In the genomic region with DNA sequence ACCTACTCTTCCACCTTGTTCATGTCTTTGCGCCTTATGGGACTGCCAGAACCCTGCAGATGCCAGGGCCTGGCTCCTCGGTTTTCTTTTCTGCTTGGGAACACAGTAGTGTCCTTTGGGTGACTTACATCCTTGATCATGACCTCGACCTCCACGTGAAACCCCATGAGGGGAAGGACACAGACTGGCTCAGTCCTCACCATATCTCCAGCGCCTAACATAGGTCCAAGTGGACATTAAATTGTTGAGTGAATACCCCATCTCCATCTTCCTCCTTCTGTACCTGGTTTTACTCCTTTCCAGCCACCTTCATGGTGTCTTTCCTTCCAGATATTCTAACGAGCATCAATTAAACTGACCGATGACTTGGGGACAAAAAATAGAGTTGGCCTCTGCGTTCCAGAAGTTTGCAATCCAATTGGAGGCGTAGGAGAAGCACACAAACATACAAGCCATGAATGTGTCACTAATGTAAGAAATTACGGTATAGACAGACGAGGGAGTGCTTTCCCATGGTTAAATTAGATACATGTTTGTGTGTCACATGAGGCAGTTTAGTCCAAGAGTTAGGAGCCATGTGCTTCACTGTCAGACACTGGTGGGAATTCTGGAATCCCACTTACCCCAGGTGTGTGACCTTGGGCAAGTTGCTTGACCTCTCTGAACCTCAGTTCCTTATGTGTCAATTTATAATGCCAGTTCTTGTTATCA, we compare ENCODE assay signal across 8 cellular contexts. TPM values are rescaled to one million over a fixed set of nuclear protein-coding genes. Genes with fewer than 3 reads are reported as not detected.
DNase-seq lines count a peak whose midpoint lies in the region; FAIRE-seq and TF ChIP-seq lines count a peak whose summit lies in the region.

No MANE protein-coding gene starts in this region.

- H3K4me3 Mint-ChIP-seq in T-helper 2 cell treated with Interferon-gamma antibody and Interleukin-4, amounts not matched to agents 5 μg/mL and 100 μg/mL, for 36 hours: peak overlapping the region; percentile 92
- peak overlapping the region; percentile 98 for H3K4me3 Mint-ChIP-seq in glutamatergic neuron (ENCODE audit: unreplicated experiment)

- H3K27me3 ChIP-seq in GM23248 (replicated peaks; ENCODE audit: insufficient read depth) (no peaks in the 10 kb centered on the region), skeletal muscle satellite cell (ENCODE audit: control insufficient read depth, insufficient read depth, low read length) (peaks cover 7% of the 10 kb centered on the region)

- H3K27me3 Mint-ChIP-seq in T-helper 2 cell treated with Interferon-gamma antibody and Interleukin-4, amounts not matched to agents 5 μg/mL and 100 μg/mL, for 36 hours (ENCODE audit: low read depth): peaks cover 6% of the 10 kb centered on the region
- peaks cover 10% of the 10 kb centered on the region for H3K27me3 Mint-ChIP-seq in glutamatergic neuron (ENCODE audit: unreplicated experiment)

- H3K9me3 Mint-ChIP-seq in T-helper 2 cell treated with Interferon-gamma antibody and Interleukin-4, amounts not matched to agents 5 μg/mL and 100 μg/mL, for 36 hours: no peaks in the 10 kb centered on the region
- peaks cover 10% of the 10 kb centered on the region for H3K9me3 Mint-ChIP-seq in glutamatergic neuron (ENCODE audit: unreplicated experiment)

- H3K4me3 ChIP-seq in GM23248: peak overlapping the region; percentile 91
- peak overlapping the region; percentile 94 for H3K4me3 ChIP-seq in skeletal muscle satellite cell (ENCODE audit: low read length)

- H2AFZ ChIP-seq in GM23248: peak overlapping the region; percentile 96

- no peak for TF ChIP-seq CTCF in glutamatergic neuron (IDR thresholded peaks at IDR 0.05; ENCODE audit: partially characterized antibody, unreplicated experiment)

- H3K9me3 ChIP-seq in GM23248 (ENCODE audit: low read depth) (no peaks in the 10 kb centered on the region), skeletal muscle satellite cell (replicated peaks; ENCODE audit: low read length) (no peaks in the 10 kb centered on the region)

- no peak overlapping the region for H3K27ac ChIP-seq in GM23248

- peaks cover 4% of the 10 kb centered on the region; the same call in 1 of the 2 replicates for H4K20me1 ChIP-seq in GM23248 (ENCODE audit: insufficient read depth)

- peaks cover 8% of the 10 kb centered on the region; the same call in 1 of the 2 replicates for H3K4me1 ChIP-seq in GM23248 (ENCODE audit: insufficient read depth)
- peaks cover 25% of the 10 kb centered on the region for H3K4me1 ChIP-seq in skeletal muscle satellite cell (ENCODE audit: control insufficient read depth, insufficient read depth, low read length)

- H3K9ac ChIP-seq in GM23248 (peak overlapping the region; percentile 89), skeletal muscle satellite cell (ENCODE audit: low read depth, low read length) (peak overlapping the region; percentile 96)

- H3K79me2 ChIP-seq in GM23248 (ENCODE audit: insufficient read depth): peaks cover 37% of the 10 kb centered on the region

- no peaks in the 10 kb centered on the region for H3K9me2 ChIP-seq in GM23248 (ENCODE audit: insufficient read depth)

- WGBS in GM23248 (ENCODE audit: low coverage in 1 of 2, low lambda C conversion rate in 2 of 2, missing lambda C conversion rate in 2 of 2), 2 experiments: 52 to 53% methylated on average over 11 of the region's 11 CpGs

- peaks cover 37% of the 10 kb centered on the region for H3K4me1 Mint-ChIP-seq in T-helper 2 cell treated with Interferon-gamma antibody and Interleukin-4, amounts not matched to agents 5 μg/mL and 100 μg/mL, for 36 hours (ENCODE audit: low read depth)
- H3K4me1 Mint-ChIP-seq in glutamatergic neuron (ENCODE audit: low read depth, unreplicated experiment): peaks cover 19% of the 10 kb centered on the region

- FAIRE-seq in RCC 7860 (lab: Jason Lieb, UNC): no peak

- H3K27ac Mint-ChIP-seq in T-helper 2 cell treated with Interferon-gamma antibody and Interleukin-4, amounts not matched to agents 5 μg/mL and 100 μg/mL, for 36 hours: peak overlapping the region; percentile 99
- H3K27ac Mint-ChIP-seq in glutamatergic neuron (ENCODE audit: unreplicated experiment): peak overlapping the region; percentile 96

- H3F3A ChIP-seq in GM23248 (ENCODE audit: insufficient read depth): no peaks in the 10 kb centered on the region

- H3K36me3 ChIP-seq in GM23248 (ENCODE audit: low read depth) (no peaks in the 10 kb centered on the region), skeletal muscle satellite cell (ENCODE audit: insufficient read depth, low read length) (no peaks in the 10 kb centered on the region)

- H3K4me2 ChIP-seq in GM23248 (ENCODE audit: unreplicated experiment) (peak overlapping the region; percentile 93), skeletal muscle satellite cell (ENCODE audit: low read length) (peak overlapping the region; percentile 92)

- no peak for DNase-seq in GM23248
- DNase-seq in T-helper 2 cell treated with Interferon-gamma antibody and Interleukin-4, amounts not matched to agents 5 μg/mL and 100 μg/mL, for 36 hours (ENCODE audit: low spot score): no peak
- DNase-seq in glutamatergic neuron: no peak
- no peak for DNase-seq in RCC 7860 (ENCODE audit: low spot score)
- DNase-seq in kidney glomerular epithelial cell (lab: John Stamatoyannopoulos, UW): no peak
- no peak for DNase-seq in posterior vena cava (ENCODE audit: low spot score)
- DNase-seq in UCSD-AML1 (lab: John Stamatoyannopoulos, UW; ENCODE audit: unreplicated experiment): no peak

- in situ Hi-C loops in GM23248 (cut with MboI): no loop called here

- intact Hi-C loops in posterior vena cava (cut with DNase I): no loop called here

- H3K36me3 Mint-ChIP-seq in T-helper 2 cell treated with Interferon-gamma antibody and Interleukin-4, amounts not matched to agents 5 μg/mL and 100 μg/mL, for 36 hours (ENCODE audit: low read depth): peaks cover 2% of the 10 kb centered on the region
- H3K36me3 Mint-ChIP-seq in glutamatergic neuron (ENCODE audit: unreplicated experiment): peaks cover 4% of the 10 kb centered on the region

RNA-seq across cellular contexts. Expression of a gene that starts 0.9 kb away (rescaled TPM):
- 49.4 and 64.0 TPM in 2 replicates for total RNA-seq in GM23248 (2014; rRNA removed; shearing (Covaris generic))
- 12.5 and 14.5 TPM in 2 replicates for polyA plus RNA-seq in GM23248 (2016; fragmentation: Nextera tagmentation; extraction: Ambion mirVana)
- 184 TPM for total RNA-seq in glutamatergic neuron (ENCODE audit: unreplicated experiment)
- 46.1 and 51.7 TPM in 2 replicates for total RNA-seq in skeletal muscle satellite cell (2012; rRNA removed)
- total RNA-seq in posterior vena cava: 10 to 100 TPM; 81.3 to 82.3 TPM
